In genomic region chr1:214419650-214420049, GRCh38 we compare ENCODE assay signal across 20 cellular contexts.
DNase-seq lines count a peak whose midpoint lies in the region; ATAC-seq and TF ChIP-seq lines count a peak whose summit lies in the region.
"Had no signal": no experiment of that assay in that cellular context is flagged by ENCODE, and none has a peak within 500 bp of the region (broad histone marks: within the 10 kb centered on the region; RNA-seq: fewer than 3 reads in every experiment).

No MANE protein-coding gene starts in this region.

- H3K27ac Mint-ChIP-seq in chondrocyte (ENCODE audit: unreplicated experiment): peak overlapping the region; percentile 75
- H3K27ac Mint-ChIP-seq: activated B cell treated with CpG ODN at 0.5 μM for 24 hours; activated CD8-positive, alpha-beta T cell treated with anti-CD3 and anti-CD28 coated beads, Interleukin-2, amount 10 ng/mL, durations not matched to agents 7 days and 5 days; activated naive CD8-positive, alpha-beta T cell treated with anti-CD3 and anti-CD28 coated beads for 36 hours; brain had no signal

- H4K91ac ChIP-seq in IMR-90 (ENCODE audit: insufficient read depth, low read depth, low read length): no peak overlapping the region

- H3K27me3 Mint-ChIP-seq in chondrocyte (ENCODE audit: low read depth): no peaks in the 10 kb centered on the region
- H3K27me3 Mint-ChIP-seq: activated naive CD8-positive, alpha-beta T cell treated with anti-CD3 and anti-CD28 coated beads for 36 hours had no signal

- no peak overlapping the region for H2AFZ ChIP-seq in IMR-90 (replicated peaks; ENCODE audit: low read length, poor library complexity)

- H3K23ac ChIP-seq in IMR-90 (ENCODE audit: low read depth, low read length) (no peak overlapping the region), mesendoderm (ENCODE audit: low read length) (no peak overlapping the region)

- no peak overlapping the region for H4K8ac ChIP-seq in IMR-90 (ENCODE audit: low read depth in 2 of 2, low read length in 2 of 2)
- H4K8ac ChIP-seq in mesendoderm (ENCODE audit: low read depth, low read length): no peak overlapping the region

- in situ Hi-C loops in IMR-90 (cut with MboI; ENCODE audit: low sequenced_read_pairs) (no loop called here), transverse colon (cut with MboI; ENCODE audit: low pct_ligation_motif_present in 1 of 4, low pct_unique_long_range_greater_than_20kb in 1 of 4, low sequenced_read_pairs in 3 of 4) (no loop called here)

- H3K4ac ChIP-seq in IMR-90 (ENCODE audit: low read depth, low read length) (no peak overlapping the region), mesendoderm (ENCODE audit: low read depth, low read length) (peak overlapping the region; percentile 85)

- H3K79me2 ChIP-seq in mesendoderm (ENCODE audit: control insufficient read depth, insufficient read depth, low read length): peaks cover 50% of the 10 kb centered on the region

- H3K9me3 ChIP-seq in IMR-90 (ENCODE audit: control insufficient read depth, insufficient read depth, low read length): no peaks in the 10 kb centered on the region
- no peaks in the 10 kb centered on the region for H3K9me3 ChIP-seq in transverse colon
- H3K9me3 ChIP-seq: uterus had no signal

- DNase-seq in IMR-90 (no peak), chondrocyte (ENCODE audit: low spot score) (no peak), mesendoderm (peak; percentile 97), transverse colon (no peak), dermis blood vessel endothelial cell (no peak), activated T-cell treated with anti-CD3 and anti-CD28 coated beads for 4 hours (no peak)
- DNase-seq: activated B cell treated with CpG ODN at 0.5 μM for 24 hours; activated CD8-positive, alpha-beta T cell treated with anti-CD3 and anti-CD28 coated beads, Interleukin-2, amount 10 ng/mL, durations not matched to agents 7 days and 5 days; activated naive CD8-positive, alpha-beta T cell treated with anti-CD3 and anti-CD28 coated beads for 36 hours; activated T-cell treated with anti-CD3 and anti-CD28 coated beads, Interleukin-2, amount 50 U/mL, for 72 hours; EL; HCEC 1CT; NCI-H1092; NCI-H2081; NCI-H526; SHP77; stimulated activated naive CD4-positive, alpha-beta T cell; uterus had no signal

- no peak overlapping the region for H3K4me2 ChIP-seq in IMR-90 (ENCODE audit: low read depth, low read length)
- peak overlapping the region; percentile 8 for H3K4me2 ChIP-seq in mesendoderm (ENCODE audit: low read length)

- no peak overlapping the region for H4K5ac ChIP-seq in IMR-90 (ENCODE audit: low read depth, low read length)
- no peak overlapping the region for H4K5ac ChIP-seq in mesendoderm (ENCODE audit: low read length)

- intact Hi-C loops in IMR-90 (cut with micrococcal nuclease) (no loop called here), transverse colon (cut with DNase I; ENCODE audit: low total_unique reads) (no loop called here)

- H3K14ac ChIP-seq in IMR-90 (replicated peaks; ENCODE audit: low read depth, low read length): no peak overlapping the region

- H2BK15ac ChIP-seq in IMR-90 (ENCODE audit: low read depth, low read length) (no peak overlapping the region), mesendoderm (replicated peaks; ENCODE audit: low read depth) (no peak overlapping the region)

- H3K27me3 ChIP-seq in IMR-90 (ENCODE audit: control insufficient read depth, insufficient read depth, low read length) (no peaks in the 10 kb centered on the region), mesendoderm (ENCODE audit: insufficient read depth, low read length, poor library complexity) (no peaks in the 10 kb centered on the region), transverse colon (no peaks in the 10 kb centered on the region)
- H3K27me3 ChIP-seq: uterus had no signal

- no peak for TF ChIP-seq EP300 in transverse colon (IDR thresholded peaks at IDR 0.05; ENCODE audit: low read depth)

- H3K79me1 ChIP-seq in IMR-90 (ENCODE audit: low read depth in 1 of 2, low read length in 2 of 2) (peaks cover 50 to 78% of the 10 kb centered on the region in 2 experiments), mesendoderm (ENCODE audit: low read length) (peaks cover 4% of the 10 kb centered on the region)

- peaks cover 90% of the 10 kb centered on the region for H3K4me1 Mint-ChIP-seq in chondrocyte (ENCODE audit: low read depth)
- H3K4me1 Mint-ChIP-seq: activated B cell treated with CpG ODN at 0.5 μM for 24 hours had no signal

- no peak overlapping the region for H3K27ac ChIP-seq in IMR-90 (ENCODE audit: insufficient read depth, low read length)
- peak overlapping the region; percentile 91 for H3K27ac ChIP-seq in mesendoderm (ENCODE audit: low read depth, low read length)
- H3K27ac ChIP-seq in transverse colon: peak overlapping the region in 3 of 4 donors; percentile 16 to 38 (median 35)

- no TSS peak for BruUV-seq in IMR-90 (replicated peaks; lab: Mats Ljungman, UMichigan)

- CTCF ChIA-PET in IMR-90 (lab: Yijun Ruan, JAX): no interaction called here

- dilution Hi-C loops in IMR-90 (cut with HindIII; ENCODE audit: low sequenced_read_pairs, unreplicated experiment): no loop called here

- POLR2A ChIA-PET in IMR-90 (lab: Charles Lee; ENCODE audit: unreplicated experiment): no interaction called here

- WGBS in IMR-90 (ENCODE audit: extremely low coverage in 2 of 2, insufficient read length in 1 of 2), 2 experiments: no CpG with 5 or more reads among the region's 3 CpGs
- no CpG with 5 or more reads among the region's 3 CpGs for WGBS in mesendoderm (ENCODE audit: extremely low coverage, insufficient coverage, low lambda C conversion rate)
- WGBS in transverse colon (ENCODE audit: low coverage in 1 of 2), 2 donors: 60 to 71% methylated on average over 3 of the region's 3 CpGs

- TF ChIP-seq RAD21 in IMR-90 (IDR thresholded peaks at IDR 0.05; ENCODE audit: low read length): no peak

- H3K9me3 Mint-ChIP-seq in chondrocyte (ENCODE audit: low read depth): no peaks in the 10 kb centered on the region

- H3K4me1 ChIP-seq in IMR-90 (ENCODE audit: control insufficient read depth, insufficient read depth, low read length) (peaks cover 18% of the 10 kb centered on the region), mesendoderm (ENCODE audit: control insufficient read depth, low read depth, low read length) (peaks cover 19% of the 10 kb centered on the region), transverse colon (peaks cover 0 to 16% (median 0%) of the 10 kb centered on the region in 4 donors)
- H3K4me1 ChIP-seq: uterus had no signal

- no peak overlapping the region for H2AK9ac ChIP-seq in IMR-90 (replicated peaks; ENCODE audit: low read depth, low read length, poor library complexity)

- H4K20me1 ChIP-seq in IMR-90 (ENCODE audit: insufficient read depth, low read length): peaks cover 35% of the 10 kb centered on the region

- H3K18ac ChIP-seq in IMR-90 (ENCODE audit: low read depth, low read length) (no peak overlapping the region), mesendoderm (ENCODE audit: low read length) (peak overlapping the region; percentile 100)

- H3K4me3 Mint-ChIP-seq in chondrocyte (ENCODE audit: unreplicated experiment): no peak overlapping the region
- H3K4me3 Mint-ChIP-seq: activated B cell treated with CpG ODN at 0.5 μM for 24 hours; activated CD8-positive, alpha-beta T cell treated with anti-CD3 and anti-CD28 coated beads, Interleukin-2, amount 10 ng/mL, durations not matched to agents 7 days and 5 days; activated naive CD8-positive, alpha-beta T cell treated with anti-CD3 and anti-CD28 coated beads for 36 hours; activated T-cell treated with anti-CD3 and anti-CD28 coated beads, Interleukin-2, amount 50 U/mL, for 72 hours; brain had no signal

- H2BK120ac ChIP-seq in IMR-90 (ENCODE audit: low read depth, low read length) (no peak overlapping the region), mesendoderm (ENCODE audit: low read depth, low read length) (peak overlapping the region; percentile 97)

- no peak overlapping the region for H2BK5ac ChIP-seq in IMR-90 (ENCODE audit: low read depth, low read length, poor library complexity, severe bottlenecking)
- H2BK5ac ChIP-seq in mesendoderm (ENCODE audit: low read length): peak overlapping the region; percentile 93

- no peak overlapping the region for H2BK20ac ChIP-seq in IMR-90 (ENCODE audit: low read depth, low read length)

- no peaks in the 10 kb centered on the region for H3K36me3 Mint-ChIP-seq in chondrocyte (ENCODE audit: low read depth)
- H3K36me3 Mint-ChIP-seq: activated naive CD8-positive, alpha-beta T cell treated with anti-CD3 and anti-CD28 coated beads for 36 hours; brain had no signal

- TF ChIP-seq CTCF in IMR-90 (conservative IDR thresholded peaks at IDR 0.05; ENCODE audit: low read depth, low read length) (no peak), chondrocyte (IDR thresholded peaks at IDR 0.05) (no peak), transverse colon (IDR thresholded peaks at IDR 0.05) (no peak)

- no peak overlapping the region for H3K9ac ChIP-seq in IMR-90 (ENCODE audit: low read depth, low read length)
- H3K9ac ChIP-seq in mesendoderm (ENCODE audit: low read length): peak overlapping the region; percentile 44

- TF ChIP-seq POLR2A in IMR-90 (IDR thresholded peaks at IDR 0.05; ENCODE audit: low read depth, low read length) (no peak), transverse colon (IDR thresholded peaks at IDR 0.05) (no peak)

- H3K4me3 ChIP-seq in IMR-90 (ENCODE audit: insufficient read depth, low read depth, low read length): no peak overlapping the region
- no peak overlapping the region for H3K4me3 ChIP-seq in mesendoderm (ENCODE audit: low read length)
- H3K4me3 ChIP-seq in transverse colon: no peak overlapping the region
- H3K4me3 ChIP-seq: uterus had no signal

- ATAC-seq in IMR-90 (ENCODE audit: low read depth) (no peak), HG03432 (IDR thresholded peaks at IDR 0.05; ENCODE audit: unreplicated experiment) (no peak)
- ATAC-seq: activated CD8-positive, alpha-beta T cell treated with anti-CD3 and anti-CD28 coated beads, Interleukin-2, amount 10 ng/mL, durations not matched to agents 7 days and 5 days; activated T-cell treated with anti-CD3 and anti-CD28 coated beads, Interleukin-2, amount 50 U/mL, for 72 hours had no signal

- 0 out of 2 replicates have a peak overlapping the region, but pooled peaks have one; percentile 30 for H3K56ac ChIP-seq in IMR-90 (ENCODE audit: extremely low read depth, insufficient read depth, low read length)
- peak overlapping the region; percentile 77 for H3K56ac ChIP-seq in mesendoderm (ENCODE audit: low read length)

- no peaks in the 10 kb centered on the region for H3K36me3 ChIP-seq in IMR-90 (ENCODE audit: control insufficient read depth, insufficient read depth, low read length)
- H3K36me3 ChIP-seq in mesendoderm (ENCODE audit: control insufficient read depth, insufficient read depth, low read length): no peaks in the 10 kb centered on the region
- no peaks in the 10 kb centered on the region for H3K36me3 ChIP-seq in transverse colon
- H3K36me3 ChIP-seq: uterus had no signal

- H2AK5ac ChIP-seq in IMR-90 (ENCODE audit: low read depth, low read length) (no peak overlapping the region), mesendoderm (ENCODE audit: low read length) (no peak overlapping the region)

- H3K9me1 ChIP-seq in IMR-90 (ENCODE audit: insufficient read depth, low read length): peaks cover 26% of the 10 kb centered on the region
